Comparison of ENCODE assay signal across 8 cellular contexts in genomic region chr12:49369723-49370145, GRCh38. TPM values are rescaled to one million over a fixed set of nuclear protein-coding genes. Genes with fewer than 3 reads are reported as not detected.
DNase-seq lines count a peak whose midpoint lies in the region; ATAC-seq and TF ChIP-seq lines count a peak whose summit lies in the region.

No MANE protein-coding gene starts in this region.

- CTCF ChIA-PET in Calu3 (lab: Charles Lee) = no interaction called here
- CTCF ChIA-PET in PC-3 (lab: Charles Lee) = no interaction called here

- H3K9ac ChIP-seq in PC-3 (ENCODE audit: low read length) (no peak overlapping the region), colonic mucosa (ENCODE audit: low read depth in 2 of 2, low read length in 2 of 2) (peak overlapping the region in 1 of 2 donors; percentile 14)

- intact Hi-C loops in Calu3 (cut with micrococcal nuclease; ENCODE audit: unreplicated experiment) (no loop called here), PC-3 (cut with micrococcal nuclease) (no loop called here), colonic mucosa (cut with DNase I) (no loop called here)

- no peaks in the 10 kb centered on the region for H3F3A ChIP-seq in PC-3 (ENCODE audit: low read length, unreplicated experiment)

- no peak overlapping the region for H3K27ac Mint-ChIP-seq in Calu3 (ENCODE audit: unreplicated experiment)
- peak overlapping the region; percentile 60 for H3K27ac Mint-ChIP-seq in osteocyte (ENCODE audit: unreplicated experiment)

- H3K27me3 ChIP-seq in PC-3 (ENCODE audit: low read length) = no peaks in the 10 kb centered on the region
- no peaks in the 10 kb centered on the region for H3K27me3 ChIP-seq in colonic mucosa
- H3K27me3 ChIP-seq in effector memory CD4-positive, alpha-beta T cell (replicated peaks; ENCODE audit: control insufficient read depth, insufficient read depth, low read length, poor library complexity, severe bottlenecking) = no peaks in the 10 kb centered on the region

- H3K4me3 ChIP-seq in PC-3 (ENCODE audit: low read length) = peak overlapping the region; percentile 85
- H3K4me3 ChIP-seq in colonic mucosa = no peak overlapping the region
- H3K4me3 ChIP-seq in effector memory CD4-positive, alpha-beta T cell (ENCODE audit: insufficient read depth, low read depth, low read length, poor library complexity, severe bottlenecking) = no peak overlapping the region

- no peak for TF ChIP-seq CTCF in Calu3 (IDR thresholded peaks at IDR 0.05; ENCODE audit: unreplicated experiment)
- TF ChIP-seq CTCF in PC-3 (conservative IDR thresholded peaks at IDR 0.05; ENCODE audit: low read depth, low read length) = peak; percentile 43
- peak; percentile 17 for TF ChIP-seq CTCF in colonic mucosa (IDR thresholded peaks at IDR 0.05)
- peak; percentile 33 for TF ChIP-seq CTCF in osteocyte (IDR thresholded peaks at IDR 0.05)

- no peak overlapping the region for H3K27ac ChIP-seq in PC-3 (ENCODE audit: low read length)
- H3K27ac ChIP-seq in colonic mucosa = no peak overlapping the region
- no peak overlapping the region for H3K27ac ChIP-seq in effector memory CD4-positive, alpha-beta T cell (ENCODE audit: insufficient read depth, low read length, poor library complexity, severe bottlenecking)

- DNase-seq in Calu3 = peak; percentile 28
- DNase-seq in PC-3 = peak; percentile 61
- peak; percentile 37 for DNase-seq in colonic mucosa
- DNase-seq in osteocyte (ENCODE audit: extremely low spot score, unreplicated experiment) = no peak
- no peak for DNase-seq in HPDE6-E6E7 (ENCODE audit: extremely low spot score)
- DNase-seq in effector memory CD4-positive, alpha-beta T cell = no peak

- H3K36me3 Mint-ChIP-seq in Calu3 (ENCODE audit: insufficient read depth, unreplicated experiment) = peaks cover 24% of the 10 kb centered on the region
- peaks cover 4% of the 10 kb centered on the region for H3K36me3 Mint-ChIP-seq in osteocyte (ENCODE audit: unreplicated experiment)

- H3K79me2 ChIP-seq in PC-3 (ENCODE audit: low read length) = peaks cover 76% of the 10 kb centered on the region

- H3K4me1 Mint-ChIP-seq in Calu3 (ENCODE audit: low read depth, unreplicated experiment) (no peaks in the 10 kb centered on the region), osteocyte (ENCODE audit: unreplicated experiment) (peaks cover 38% of the 10 kb centered on the region)

- POLR2A ChIA-PET in PC-3 (lab: Charles Lee; ENCODE audit: unreplicated experiment) = no interaction called here

- ATAC-seq in GM18907 (IDR thresholded peaks at IDR 0.05; ENCODE audit: unreplicated experiment) (peak; percentile 36), HG03159 (IDR thresholded peaks at IDR 0.05; ENCODE audit: unreplicated experiment) (peak; percentile 48), PC-3 (no peak)

- peak overlapping the region; percentile 94 for H3K4me2 ChIP-seq in PC-3 (ENCODE audit: low read length)

- peaks cover 5% of the 10 kb centered on the region; the same call in 1 of the 2 replicates for H3K36me3 ChIP-seq in PC-3 (ENCODE audit: low read depth, low read length)
- no peaks in the 10 kb centered on the region for H3K36me3 ChIP-seq in colonic mucosa
- no peaks in the 10 kb centered on the region for H3K36me3 ChIP-seq in effector memory CD4-positive, alpha-beta T cell (ENCODE audit: control insufficient read depth, insufficient read depth, low read length)

- H3K9me3 ChIP-seq in PC-3 (ENCODE audit: low read length) = no peaks in the 10 kb centered on the region
- H3K9me3 ChIP-seq in colonic mucosa = no peaks in the 10 kb centered on the region
- H3K9me3 ChIP-seq in effector memory CD4-positive, alpha-beta T cell (ENCODE audit: control insufficient read depth, low read length) = no peaks in the 10 kb centered on the region

- H3K4me1 ChIP-seq in PC-3 (ENCODE audit: insufficient read depth, low read length) (peaks cover 34% of the 10 kb centered on the region), colonic mucosa (peaks cover 5% of the 10 kb centered on the region)
- peaks cover 4% of the 10 kb centered on the region for H3K4me1 ChIP-seq in effector memory CD4-positive, alpha-beta T cell (ENCODE audit: control insufficient read depth, insufficient read depth, low read length, poor library complexity, severe bottlenecking)

- no peak overlapping the region for H2AFZ ChIP-seq in PC-3 (ENCODE audit: low read length)

- BruUV-seq in Calu3 (replicated peaks; lab: Mats Ljungman, UMichigan) (no TSS peak), PC-3 (replicated peaks; lab: Mats Ljungman, UMichigan) (no TSS peak)

- H3K4me3 Mint-ChIP-seq in Calu3 (ENCODE audit: low read depth, unreplicated experiment) (no peak overlapping the region), osteocyte (ENCODE audit: unreplicated experiment) (peak overlapping the region; percentile 45)

- no peaks in the 10 kb centered on the region for H3K9me2 ChIP-seq in PC-3 (replicated peaks; ENCODE audit: low read length)

- H4K20me1 ChIP-seq in PC-3 (ENCODE audit: low read length) = peaks cover 10% of the 10 kb centered on the region

- H3K27me3 Mint-ChIP-seq in Calu3 (ENCODE audit: unreplicated experiment) (no peaks in the 10 kb centered on the region), osteocyte (ENCODE audit: unreplicated experiment) (no peaks in the 10 kb centered on the region)

- H3K9me3 Mint-ChIP-seq in Calu3 (ENCODE audit: low read depth, unreplicated experiment) (no peaks in the 10 kb centered on the region), osteocyte (ENCODE audit: unreplicated experiment) (no peaks in the 10 kb centered on the region)

RNA-seq across cellular contexts. Expression of gene SPATS2, which starts 2.5 kb away (rescaled TPM):
- total RNA-seq in Calu3 (2022) (23.0 and 23.2 TPM in 2 replicates), PC-3 (2014; rRNA removed) (27.0 and 29.0 TPM in 2 replicates), colonic mucosa (10 to 100 TPM; 17.2 to 21.9 TPM), osteocyte (25.2 and 25.6 TPM in 2 replicates)

RNA-seq across cellular contexts. Expression of gene DNAJC22, which starts 23.0 kb away (rescaled TPM):
- total RNA-seq in Calu3 (2022) (9.6 and 15.7 TPM in 2 replicates), PC-3 (2014; rRNA removed) (12.9 and 16.8 TPM in 2 replicates), colonic mucosa (10 to 100 TPM; 29.0 to 34.2 TPM), osteocyte (0.55 and 0.99 TPM in 2 replicates)

RNA-seq across cellular contexts. Expression of gene C1QL4, which starts 32.7 kb away (rescaled TPM):
- total RNA-seq in Calu3 (2022) (not detected in 2 replicates), PC-3 (2014; rRNA removed) (5.3 and 6.9 TPM in 2 replicates), colonic mucosa (not detected), osteocyte (0.16 TPM in 1 of 2 replicates, not detected in the other)

RNA-seq across cellular contexts. Expression of gene TROAP, which starts 46.7 kb away (rescaled TPM):
- total RNA-seq in Calu3 (2022) (38.5 and 49.8 TPM in 2 replicates), PC-3 (2014; rRNA removed) (99.2 and 103 TPM in 2 replicates), colonic mucosa (10 to 100 TPM; 11.8 to 51.8 TPM), osteocyte (8.0 and 9.6 TPM in 2 replicates)

Comparison
In these comparisons a context has a peak if more than half of its experiments do, and no peak if none do; other contexts are left out.
1. DNase-seq: peak in Calu3 (single experiment), PC-3 (single experiment) and colonic mucosa (single experiment); none in osteocyte (single experiment), HPDE6-E6E7 (single experiment) and effector memory CD4-positive, alpha-beta T cell (0 of 3).